ENCODE assay signal across 13 cellular contexts in genomic region chr15:90126457-90127435, GRCh38. TPM values are rescaled to one million over a fixed set of nuclear protein-coding genes. Genes with fewer than 3 reads are reported as not detected.
DNase-seq lines count a peak whose midpoint lies in the region; TF ChIP-seq lines count a peak whose summit lies in the region.
"Had no signal": no experiment of that assay in that cellular context is flagged by ENCODE, and none has a peak within 500 bp of the region (broad histone marks: within the 10 kb centered on the region; RNA-seq: fewer than 3 reads in every experiment).

No MANE protein-coding gene starts in this region.

- peaks cover 7% of the 10 kb centered on the region for H3K4me1 Mint-ChIP-seq in chondrocyte (ENCODE audit: low read depth)

- no peaks in the 10 kb centered on the region for H3K27me3 Mint-ChIP-seq in chondrocyte (ENCODE audit: low read depth)

- H3K27ac Mint-ChIP-seq in chondrocyte (ENCODE audit: unreplicated experiment) = no peak overlapping the region
- H3K27ac Mint-ChIP-seq: effector memory CD8-positive, alpha-beta T cell; memory B cell had no signal

- H3K27ac ChIP-seq in skeletal muscle tissue (ENCODE audit: low read depth, low read length) = peak overlapping the region; percentile 82
- H3K27ac ChIP-seq: SJSA1, suprapubic skin had no signal

- no peak overlapping the region for H3K4me3 Mint-ChIP-seq in chondrocyte (ENCODE audit: unreplicated experiment)
- H3K4me3 Mint-ChIP-seq: effector memory CD8-positive, alpha-beta T cell; memory B cell had no signal

- TF ChIP-seq CTCF in chondrocyte (IDR thresholded peaks at IDR 0.05) = no peak

- no peaks in the 10 kb centered on the region for H3K9me3 Mint-ChIP-seq in chondrocyte (ENCODE audit: low read depth)
- H3K9me3 Mint-ChIP-seq: effector memory CD8-positive, alpha-beta T cell; memory B cell had no signal

- H3K36me3 ChIP-seq in skeletal muscle tissue (ENCODE audit: control insufficient read depth in 3 of 3, insufficient read depth in 3 of 3, low read length in 3 of 3) = no peaks in the 10 kb centered on the region
- H3K36me3 ChIP-seq: SJSA1, suprapubic skin had no signal

- H3K4me1 ChIP-seq in skeletal muscle tissue (ENCODE audit: control insufficient read depth in 3 of 3, insufficient read depth in 3 of 3, low read length in 3 of 3) = peaks cover 6 to 14% (median 12%) of the 10 kb centered on the region in 3 donors
- H3K4me1 ChIP-seq: suprapubic skin had no signal

- peak overlapping the region; percentile 48 to 77 (median 65) for H3K9ac ChIP-seq in skeletal muscle tissue (ENCODE audit: low read depth in 1 of 3, low read length in 3 of 3)

- no peaks in the 10 kb centered on the region for H3K36me3 Mint-ChIP-seq in chondrocyte (ENCODE audit: low read depth)
- H3K36me3 Mint-ChIP-seq: memory B cell had no signal

- peak overlapping the region in 1 of 3 donors; percentile 38 for H3K4me3 ChIP-seq in skeletal muscle tissue (ENCODE audit: low read length in 3 of 3)
- H3K4me3 ChIP-seq: SJSA1, suprapubic skin had no signal

- no peaks in the 10 kb centered on the region for H3K27me3 ChIP-seq in skeletal muscle tissue (ENCODE audit: control insufficient read depth in 3 of 3, insufficient read depth in 3 of 3, low read length in 3 of 3)
- H3K27me3 ChIP-seq: suprapubic skin had no signal

- DNase-seq in HuH-7 (ENCODE audit: low spot score) = peak; percentile 65
- peak; percentile 52 for DNase-seq in chondrocyte (ENCODE audit: low spot score)
- DNase-seq in left kidney (ENCODE audit: low read depth, low spot score) = peak; percentile 74
- no peak for DNase-seq in NCI-H1930 (lab: John Stamatoyannopoulos, UW)
- DNase-seq in stimulated activated CD4-positive, alpha-beta T cell treated with anti-CD3 and anti-CD28 coated beads, Interleukin-15, amount 100 ng/mL, for 24 hours = no peak
- no peak for DNase-seq in AML-193 (lab: John Stamatoyannopoulos, UW)
- DNase-seq in NCI-H2029 treated with DMSO at 0.1 percent for 48 hours (lab: John Stamatoyannopoulos, UW) = no peak
- DNase-seq: effector memory CD8-positive, alpha-beta T cell; NCI-H526 had no signal

- H3K9me3 ChIP-seq in skeletal muscle tissue (ENCODE audit: control insufficient read depth in 3 of 3, low read length in 3 of 3) = no peaks in the 10 kb centered on the region
- H3K9me3 ChIP-seq: SJSA1, suprapubic skin had no signal

RNA-seq across cellular contexts. Expression of gene IDH2, which starts 24.5 kb away (rescaled TPM):
- total RNA-seq in chondrocyte (115 to 126 TPM (median 125 TPM) in 3 replicates), skeletal muscle tissue (185 TPM)

Comparison
In these comparisons a context has a peak if more than half of its experiments do, and no peak if none do; other contexts are left out.
1. DNase-seq: peak in HuH-7 (single experiment), chondrocyte (single experiment) and left kidney (single experiment); none in NCI-H1930 (0 of 2), stimulated activated CD4-positive, alpha-beta T cell treated with anti-CD3 and anti-CD28 coated beads, Interleukin-15, amount 100 ng/mL, for 24 hours (single experiment), AML-193 (0 of 2) and NCI-H2029 treated with DMSO at 0.1 percent for 48 hours (single experiment).